ENCODE assay signal across 23 cellular contexts in genomic region chr11:13324709-13325108, GRCh38. TPM values are rescaled to one million over a fixed set of nuclear protein-coding genes. Genes with fewer than 3 reads are reported as not detected.
A peak's percentile ranks its signal among the peaks of the same experiment; 100 is the strongest.
DNase-seq lines count a peak whose midpoint lies in the region; ATAC-seq and TF ChIP-seq lines count a peak whose summit lies in the region.
"Had no signal": no experiment of that assay in that cellular context is flagged by ENCODE, and none has a peak within 500 bp of the region (broad histone marks: within the 10 kb centered on the region; RNA-seq: fewer than 3 reads in every experiment).

No MANE protein-coding gene starts in this region.

- no peak overlapping the region for H3K4me3 ChIP-seq in kidney epithelial cell (ENCODE audit: low read depth, low read length)
- no peak overlapping the region for H3K4me3 ChIP-seq in SJCRH30
- no peak overlapping the region for H3K4me3 ChIP-seq in WERI-Rb-1 (ENCODE audit: low read depth, low read length)
- H3K4me3 ChIP-seq: adrenal gland; BLaER1 treated with 17β-estradiol and CSF1 and Interleukin-3, amounts not matched to agents 10 nM and 100 nM; neural progenitor cell; spleen; transverse colon had no signal

- no peak overlapping the region for H3K4me3 Mint-ChIP-seq in activated naive CD8-positive, alpha-beta T cell treated with anti-CD3 and anti-CD28 coated beads, Interleukin-2, amount 50 U/mL, for 24 hours
- no peak overlapping the region for H3K4me3 Mint-ChIP-seq in activated naive CD8-positive, alpha-beta T cell treated with anti-CD3 and anti-CD28 coated beads for 36 hours
- no peak overlapping the region for H3K4me3 Mint-ChIP-seq in T-helper 17 cell
- no peak overlapping the region for H3K4me3 Mint-ChIP-seq in stimulated activated naive B cell treated with anti-CD40 and anti-IgM and Interleukin-4, amounts not matched to agents 10 μg/mL and 1 μg/mL and 100 μg/mL, for 72 hours
- H3K4me3 Mint-ChIP-seq: neural progenitor cell; stimulated activated naive CD8-positive, alpha-beta T cell treated with anti-CD3 and anti-CD28 coated beads, Interleukin-15, amount 100 ng/mL, for 72 hours had no signal

- no peak overlapping the region for H3K27ac ChIP-seq in SJCRH30
- H3K27ac ChIP-seq in WERI-Rb-1, result no peak overlapping the region
- H3K27ac ChIP-seq: adrenal gland; BLaER1 treated with 17β-estradiol and CSF1 and Interleukin-3, amounts not matched to agents 10 nM and 100 nM; neural progenitor cell; spleen; transverse colon had no signal

- H3K4me1 Mint-ChIP-seq in activated naive CD8-positive, alpha-beta T cell treated with anti-CD3 and anti-CD28 coated beads, Interleukin-2, amount 50 U/mL, for 24 hours, result peaks cover 45% of the 10 kb centered on the region
- peaks cover 26% of the 10 kb centered on the region for H3K4me1 Mint-ChIP-seq in activated naive CD8-positive, alpha-beta T cell treated with anti-CD3 and anti-CD28 coated beads for 36 hours
- H3K4me1 Mint-ChIP-seq in T-helper 17 cell, result peaks cover 65% of the 10 kb centered on the region
- H3K4me1 Mint-ChIP-seq in stimulated activated naive B cell treated with anti-CD40 and anti-IgM and Interleukin-4, amounts not matched to agents 10 μg/mL and 1 μg/mL and 100 μg/mL, for 72 hours, result peaks cover 6 to 13% of the 10 kb centered on the region in 2 donors

- H3K36me3 Mint-ChIP-seq in activated naive CD8-positive, alpha-beta T cell treated with anti-CD3 and anti-CD28 coated beads, Interleukin-2, amount 50 U/mL, for 24 hours (ENCODE audit: low read depth), result peaks cover 8% of the 10 kb centered on the region
- peaks cover 20% of the 10 kb centered on the region for H3K36me3 Mint-ChIP-seq in activated naive CD8-positive, alpha-beta T cell treated with anti-CD3 and anti-CD28 coated beads for 36 hours
- peaks cover 5% of the 10 kb centered on the region for H3K36me3 Mint-ChIP-seq in T-helper 17 cell (ENCODE audit: low read depth)
- H3K36me3 Mint-ChIP-seq in stimulated activated naive B cell treated with anti-CD40 and anti-IgM and Interleukin-4, amounts not matched to agents 10 μg/mL and 1 μg/mL and 100 μg/mL, for 72 hours, result peaks cover 28 to 33% of the 10 kb centered on the region in 2 donors
- H3K36me3 Mint-ChIP-seq: neural progenitor cell had no signal

- no peaks in the 10 kb centered on the region for H3K27me3 ChIP-seq in kidney epithelial cell (ENCODE audit: control insufficient read depth, insufficient read depth, low read length)
- H3K27me3 ChIP-seq in SJCRH30, result no peaks in the 10 kb centered on the region
- no peaks in the 10 kb centered on the region for H3K27me3 ChIP-seq in WERI-Rb-1 (ENCODE audit: insufficient read depth, low read depth, severe bottlenecking)
- H3K27me3 ChIP-seq: adrenal gland; BLaER1 treated with 17β-estradiol and CSF1 and Interleukin-3, amounts not matched to agents 10 nM and 100 nM; neural progenitor cell; spleen; transverse colon had no signal

- H3K9me3 ChIP-seq in T-helper 17 cell (ENCODE audit: control insufficient read depth, low read length, poor library complexity, severe bottlenecking) (no peaks in the 10 kb centered on the region), SJCRH30 (replicated peaks) (no peaks in the 10 kb centered on the region), WERI-Rb-1 (ENCODE audit: severe bottlenecking) (no peaks in the 10 kb centered on the region)
- H3K9me3 ChIP-seq: adrenal gland; BLaER1 treated with 17β-estradiol and CSF1 and Interleukin-3, amounts not matched to agents 10 nM and 100 nM; spleen; transverse colon had no signal

- H3K27ac Mint-ChIP-seq in activated naive CD8-positive, alpha-beta T cell treated with anti-CD3 and anti-CD28 coated beads, Interleukin-2, amount 50 U/mL, for 24 hours, result peak overlapping the region; percentile 32
- H3K27ac Mint-ChIP-seq in activated naive CD8-positive, alpha-beta T cell treated with anti-CD3 and anti-CD28 coated beads for 36 hours, result no peak overlapping the region
- peak overlapping the region; percentile 93 for H3K27ac Mint-ChIP-seq in T-helper 17 cell
- H3K27ac Mint-ChIP-seq in stimulated activated naive B cell treated with anti-CD40 and anti-IgM and Interleukin-4, amounts not matched to agents 10 μg/mL and 1 μg/mL and 100 μg/mL, for 72 hours, result peak overlapping the region; percentile 60
- H3K27ac Mint-ChIP-seq: neural progenitor cell; stimulated activated naive CD8-positive, alpha-beta T cell treated with anti-CD3 and anti-CD28 coated beads, Interleukin-15, amount 100 ng/mL, for 72 hours had no signal

- H3K27me3 Mint-ChIP-seq in activated naive CD8-positive, alpha-beta T cell treated with anti-CD3 and anti-CD28 coated beads, Interleukin-2, amount 50 U/mL, for 24 hours, result no peaks in the 10 kb centered on the region
- no peaks in the 10 kb centered on the region for H3K27me3 Mint-ChIP-seq in activated naive CD8-positive, alpha-beta T cell treated with anti-CD3 and anti-CD28 coated beads for 36 hours
- H3K27me3 Mint-ChIP-seq in T-helper 17 cell, result no peaks in the 10 kb centered on the region
- H3K27me3 Mint-ChIP-seq in stimulated activated naive B cell treated with anti-CD40 and anti-IgM and Interleukin-4, amounts not matched to agents 10 μg/mL and 1 μg/mL and 100 μg/mL, for 72 hours, result no peaks in the 10 kb centered on the region
- H3K27me3 Mint-ChIP-seq: stimulated activated naive CD8-positive, alpha-beta T cell treated with anti-CD3 and anti-CD28 coated beads, Interleukin-15, amount 100 ng/mL, for 72 hours had no signal

- no peak for ATAC-seq in activated naive CD8-positive, alpha-beta T cell treated with anti-CD3 and anti-CD28 coated beads, Interleukin-2, amount 50 U/mL, for 24 hours
- ATAC-seq in T-helper 17 cell, result no peak
- ATAC-seq in stimulated activated naive B cell treated with anti-CD40 and anti-IgM and Interleukin-4, amounts not matched to agents 10 μg/mL and 1 μg/mL and 100 μg/mL, for 72 hours (replicated peaks), result no peak
- ATAC-seq: left lobe of liver; Panc1; stimulated activated naive CD8-positive, alpha-beta T cell treated with anti-CD3 and anti-CD28 coated beads, Interleukin-15, amount 100 ng/mL, for 72 hours had no signal

- DNase-seq in activated naive CD8-positive, alpha-beta T cell treated with anti-CD3 and anti-CD28 coated beads, Interleukin-2, amount 50 U/mL, for 24 hours, result no peak
- no peak for DNase-seq in activated naive CD8-positive, alpha-beta T cell treated with anti-CD3 and anti-CD28 coated beads for 36 hours
- no peak for DNase-seq in T-helper 17 cell
- no peak for DNase-seq in kidney epithelial cell (ENCODE audit: low read depth)
- DNase-seq in stimulated activated naive B cell treated with anti-CD40 and anti-IgM and Interleukin-4, amounts not matched to agents 10 μg/mL and 1 μg/mL and 100 μg/mL, for 72 hours, result no peak
- DNase-seq in SJCRH30, result no peak
- no peak for DNase-seq in NCI-H510A (lab: John Stamatoyannopoulos, UW)
- no peak for DNase-seq in WERI-Rb-1
- DNase-seq: activated CD4-positive, alpha-beta T cell treated with anti-CD3 and anti-CD28 coated beads, Interleukin-2, amount 50 U/mL, for 1 hour; activated gamma-delta T cell; adrenal gland; dermis blood vessel endothelial cell; NCI-H1092; NCI-H2081 treated with DMSO at 0.1 percent for 48 hours; NCI-H510A treated with DMSO at 0.1 percent for 48 hours; spleen; stimulated activated CD4-positive, alpha-beta T cell treated with anti-CD3 and anti-CD28 coated beads, Interleukin-4, amount 100 ng/mL, for 1 hour; stimulated activated naive CD8-positive, alpha-beta T cell treated with anti-CD3 and anti-CD28 coated beads, Interleukin-15, amount 100 ng/mL, for 72 hours; transverse colon had no signal

- TF ChIP-seq CTCF in kidney epithelial cell (IDR thresholded peaks at IDR 0.05; ENCODE audit: insufficient read depth, low read length, poor library complexity, severe bottlenecking) (peak; percentile 9), WERI-Rb-1 (IDR thresholded peaks at IDR 0.05; ENCODE audit: low read depth, low read length) (no peak)

- H3K36me3 ChIP-seq in kidney epithelial cell (ENCODE audit: control insufficient read depth, insufficient read depth, low read length) (peaks cover 1% of the 10 kb centered on the region), SJCRH30 (no peaks in the 10 kb centered on the region), WERI-Rb-1 (no peaks in the 10 kb centered on the region)
- H3K36me3 ChIP-seq: adrenal gland, neural progenitor cell, transverse colon had no signal

- no peaks in the 10 kb centered on the region for H3K4me1 ChIP-seq in SJCRH30

- H3K9me3 Mint-ChIP-seq in activated naive CD8-positive, alpha-beta T cell treated with anti-CD3 and anti-CD28 coated beads, Interleukin-2, amount 50 U/mL, for 24 hours, result no peaks in the 10 kb centered on the region
- no peaks in the 10 kb centered on the region for H3K9me3 Mint-ChIP-seq in activated naive CD8-positive, alpha-beta T cell treated with anti-CD3 and anti-CD28 coated beads for 36 hours
- no peaks in the 10 kb centered on the region for H3K9me3 Mint-ChIP-seq in stimulated activated naive B cell treated with anti-CD40 and anti-IgM and Interleukin-4, amounts not matched to agents 10 μg/mL and 1 μg/mL and 100 μg/mL, for 72 hours
- H3K9me3 Mint-ChIP-seq: neural progenitor cell; stimulated activated naive CD8-positive, alpha-beta T cell treated with anti-CD3 and anti-CD28 coated beads, Interleukin-15, amount 100 ng/mL, for 72 hours had no signal

RNA-seq across cellular contexts. Expression of gene BMAL1, which starts 47.1 kb away (rescaled TPM):
- 10 to 100 TPM; 12.2 to 13.6 TPM for total RNA-seq in activated naive CD8-positive, alpha-beta T cell treated with anti-CD3 and anti-CD28 coated beads for 36 hours
- total RNA-seq in T-helper 17 cell (100 to 1,000 TPM; 143 to 144 TPM), kidney epithelial cell (13.3 and 15.0 TPM in 2 replicates)
- total RNA-seq in SJCRH30 (2014; rRNA removed; shearing (Covaris generic)), result 10.0 and 15.3 TPM in 2 replicates
